Comparison of ENCODE assay signal across 9 cellular contexts in the genomic region with DNA sequence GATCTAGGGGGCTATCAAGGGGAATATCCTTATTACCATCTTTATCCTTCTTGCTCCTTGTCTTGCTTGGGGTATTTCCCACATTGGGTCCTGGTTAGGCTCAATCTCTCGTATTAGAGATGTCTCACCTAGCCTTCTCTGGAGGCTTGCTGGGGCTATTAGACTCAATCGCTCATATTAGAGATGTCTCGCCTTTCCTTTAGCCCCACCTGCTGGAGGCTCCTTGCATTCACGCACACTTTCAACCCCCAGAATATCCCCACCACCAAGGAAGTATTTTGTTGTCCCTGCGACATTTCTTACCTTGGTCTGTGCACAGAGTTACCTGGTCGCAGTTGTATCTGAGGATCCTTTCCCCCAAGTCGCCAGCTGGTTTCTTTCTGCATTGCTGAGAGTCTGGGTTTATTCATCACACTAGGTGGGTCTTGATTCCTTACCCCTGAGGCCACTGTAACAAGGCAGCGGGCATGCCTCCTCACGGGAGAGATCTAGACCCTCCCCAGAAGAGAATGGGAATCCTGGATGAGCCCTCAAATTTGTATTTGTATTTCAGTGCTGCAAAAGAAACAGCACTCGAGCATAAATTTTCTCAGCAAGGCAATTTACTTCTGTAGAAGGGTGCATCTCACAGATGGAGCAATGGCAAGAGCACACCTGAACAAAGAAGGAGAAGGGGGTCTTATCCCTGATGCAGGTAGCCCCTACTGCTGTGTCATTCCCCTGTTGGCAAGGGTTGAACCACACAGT. TPM values are rescaled to one million over a fixed set of nuclear protein-coding genes. Genes with fewer than 3 reads are reported as not detected.
DNase-seq lines count a peak whose midpoint lies in the region; ATAC-seq and TF ChIP-seq lines count a peak whose summit lies in the region.
"Had no signal": no experiment of that assay in that cellular context is flagged by ENCODE, and none has a peak within 500 bp of the region (broad histone marks: within the 10 kb centered on the region; RNA-seq: fewer than 3 reads in every experiment).

No MANE protein-coding gene starts in this region.

- H3K27me3 Mint-ChIP-seq in osteocyte (ENCODE audit: unreplicated experiment) = peaks cover 44% of the 10 kb centered on the region

- no peaks in the 10 kb centered on the region for H3K9me3 Mint-ChIP-seq in osteocyte (ENCODE audit: unreplicated experiment)

- H3K36me3 Mint-ChIP-seq in osteocyte (ENCODE audit: unreplicated experiment) = no peaks in the 10 kb centered on the region
- H3K36me3 Mint-ChIP-seq: activated naive CD4-positive, alpha-beta T cell treated with anti-CD3 and anti-CD28 coated beads, Interleukin-2, amount 50 U/mL, for 24 hours had no signal

- H3K27ac Mint-ChIP-seq in osteocyte (ENCODE audit: unreplicated experiment) = no peak overlapping the region
- H3K27ac Mint-ChIP-seq: activated naive CD4-positive, alpha-beta T cell treated with anti-CD3 and anti-CD28 coated beads, Interleukin-2, amount 50 U/mL, for 24 hours had no signal

- no peaks in the 10 kb centered on the region for H3K4me1 ChIP-seq in cardiac muscle cell (ENCODE audit: low read depth)

- TF ChIP-seq CTCF in cardiac muscle cell (IDR thresholded peaks at IDR 0.05; ENCODE audit: low read depth, low read length) (peak; percentile 81), osteocyte (IDR thresholded peaks at IDR 0.05) (peak; percentile 64)

- H3K4me3 Mint-ChIP-seq in osteocyte (ENCODE audit: unreplicated experiment) = no peak overlapping the region
- H3K4me3 Mint-ChIP-seq: activated naive CD4-positive, alpha-beta T cell treated with anti-CD3 and anti-CD28 coated beads, Interleukin-2, amount 50 U/mL, for 24 hours had no signal

- DNase-seq in cardiac muscle cell (ENCODE audit: low read depth in 1 of 2, low spot score in 1 of 2) = peak; percentile 48 to 71
- DNase-seq in left ventricle myocardium superior = no peak
- peak; percentile 68 for DNase-seq in OCI-M1 (lab: John Stamatoyannopoulos, UW)
- DNase-seq in dermis blood vessel endothelial cell = peak; percentile 70
- no peak for DNase-seq in osteocyte (ENCODE audit: extremely low spot score, unreplicated experiment)
- DNase-seq in activated gamma-delta T cell treated with Interleukin-2 at 50 U/mL for 16 hours = no peak

- ATAC-seq in left ventricle myocardium superior = no peak
- no peak for ATAC-seq in HG03196 (IDR thresholded peaks at IDR 0.05; ENCODE audit: unreplicated experiment)
- no peak for ATAC-seq in HG03439 (IDR thresholded peaks at IDR 0.05; ENCODE audit: unreplicated experiment)

- no peaks in the 10 kb centered on the region for H3K9me3 ChIP-seq in cardiac muscle cell (ENCODE audit: low read depth)

- H3K36me3 ChIP-seq in cardiac muscle cell = no peaks in the 10 kb centered on the region

- H3K27ac ChIP-seq in cardiac muscle cell = no peak overlapping the region

- H3K4me1 Mint-ChIP-seq in osteocyte (ENCODE audit: unreplicated experiment) = peaks cover 2% of the 10 kb centered on the region
- H3K4me1 Mint-ChIP-seq: activated naive CD4-positive, alpha-beta T cell treated with anti-CD3 and anti-CD28 coated beads, Interleukin-2, amount 50 U/mL, for 24 hours had no signal

- H3K27me3 ChIP-seq in cardiac muscle cell = no peaks in the 10 kb centered on the region

- intact Hi-C loops in left ventricle myocardium superior (cut with micrococcal nuclease) = no loop called here

- no peak overlapping the region for H3K4me3 ChIP-seq in cardiac muscle cell

RNA-seq across cellular contexts. Expression of gene HYLS1, which starts 15.9 kb away (rescaled TPM):
- total RNA-seq in cardiac muscle cell = 2.2 and 3.3 TPM in 2 replicates
- polyA plus RNA-seq in cardiac muscle cell = 4.8 and 5.3 TPM in 2 replicates
- total RNA-seq in left ventricle myocardium superior = 5.2 TPM
- total RNA-seq in dermis blood vessel endothelial cell = 9.0 and 10.6 TPM in 2 replicates
- total RNA-seq in osteocyte = 4.5 and 5.1 TPM in 2 replicates

RNA-seq across cellular contexts. Expression of gene PUS3, which starts 31.4 kb away (rescaled TPM):
- total RNA-seq in cardiac muscle cell (10.1 and 11.4 TPM in 2 replicates), left ventricle myocardium superior (7.1 TPM), dermis blood vessel endothelial cell (13.4 and 19.7 TPM in 2 replicates), osteocyte (10.5 and 14.6 TPM in 2 replicates)
- 13.0 and 15.2 TPM in 2 replicates for polyA plus RNA-seq in cardiac muscle cell

RNA-seq across cellular contexts. Expression of gene DDX25, which starts 32.7 kb away (rescaled TPM):
- total RNA-seq in cardiac muscle cell (4.9 and 7.5 TPM in 2 replicates), left ventricle myocardium superior (not detected), dermis blood vessel endothelial cell (0.05 TPM in 1 of 2 replicates, not detected in the other), osteocyte (not detected in 2 replicates)
- 6.1 and 18.9 TPM in 2 replicates for polyA plus RNA-seq in cardiac muscle cell

RNA-seq across cellular contexts. Expression of gene PATE4, which starts 38.4 kb away (rescaled TPM):
- total RNA-seq in cardiac muscle cell = not detected in 2 replicates
- not detected in 2 replicates for polyA plus RNA-seq in cardiac muscle cell
- not detected for total RNA-seq in left ventricle myocardium superior
- not detected in 2 replicates for total RNA-seq in dermis blood vessel endothelial cell
- not detected in 2 replicates for total RNA-seq in osteocyte

Comparison
In these comparisons a context has a peak if more than half of its experiments do, and no peak if none do; other contexts are left out.
1. DNase-seq: peak in cardiac muscle cell (2 of 2), OCI-M1 (single experiment) and dermis blood vessel endothelial cell (single experiment); none in left ventricle myocardium superior (single experiment), osteocyte (single experiment) and activated gamma-delta T cell treated with Interleukin-2 at 50 U/mL for 16 hours (single experiment).